ENCODE assay signal across 7 cellular contexts in the genomic region with DNA sequence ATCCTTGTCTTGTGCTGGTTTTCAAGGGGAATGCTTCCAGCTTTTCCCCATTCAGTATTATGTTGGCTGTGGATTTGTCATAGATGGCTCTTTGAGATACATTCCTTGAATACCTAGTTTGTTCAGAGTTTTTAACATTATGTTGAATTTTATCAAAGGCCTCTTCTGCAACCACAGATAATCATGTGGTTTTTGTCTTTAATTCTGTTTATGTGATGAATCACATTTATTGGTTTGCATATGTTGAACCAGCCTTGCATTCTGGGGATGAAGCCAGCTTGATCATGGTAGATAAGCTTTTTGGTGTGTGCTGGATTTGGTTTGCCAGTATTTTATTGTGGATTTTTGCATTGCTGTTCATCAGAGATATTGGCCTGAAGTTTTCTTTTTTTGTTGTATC. TPM values are rescaled to one million over a fixed set of nuclear protein-coding genes. Genes with fewer than 3 reads are reported as not detected.
A peak's percentile ranks its signal among the peaks of the same experiment; 100 is the strongest.
DNase-seq lines count a peak whose midpoint lies in the region; ATAC-seq and TF ChIP-seq lines count a peak whose summit lies in the region.
"Not testable (repeated sequence)": the region's sequence is repeated elsewhere in the genome, so short reads cannot be mapped to it uniquely, and the experiment has no call there.

No MANE protein-coding gene starts in this region.

- DNase-seq in AG10803 (ENCODE audit: low read depth) (peak; percentile 75), GM04504 (ENCODE audit: low read depth) (peak; percentile 48), IMR-90 (peak; percentile 63), OCI-M1 (lab: John Stamatoyannopoulos, UW) (peak; percentile 37), amniotic epithelial cell (ENCODE audit: low read depth) (peak; percentile 37), brain microvascular endothelial cell (peak; percentile 31), fibroblast of villous mesenchyme (ENCODE audit: low read depth) (peak; percentile 59)

- H3K23ac ChIP-seq in IMR-90 (ENCODE audit: low read depth, low read length) = not testable (repeated sequence)

- not testable (repeated sequence) for H3K4me3 ChIP-seq in AG10803 (ENCODE audit: low read length); IMR-90 (ENCODE audit: insufficient read depth, low read depth, low read length); brain microvascular endothelial cell (ENCODE audit: low read depth, low read length); fibroblast of villous mesenchyme (ENCODE audit: low read depth, low read length)

- H3K4me2 ChIP-seq in IMR-90 (ENCODE audit: low read depth, low read length) = not testable (repeated sequence)

- intact Hi-C loops in IMR-90 (cut with micrococcal nuclease) = not testable (repeated sequence)

- not testable (repeated sequence) for BruUV-seq in IMR-90 (replicated peaks; lab: Mats Ljungman, UMichigan)

- H2BK5ac ChIP-seq in IMR-90 (ENCODE audit: low read depth, low read length, poor library complexity, severe bottlenecking) = not testable (repeated sequence)

- H3K4ac ChIP-seq in IMR-90 (ENCODE audit: low read depth, low read length) = not testable (repeated sequence)

- not testable (repeated sequence) for TF ChIP-seq RAD21 in IMR-90 (IDR thresholded peaks at IDR 0.05; ENCODE audit: low read length)

- not testable (repeated sequence) for H3K36me3 ChIP-seq in IMR-90 (ENCODE audit: control insufficient read depth, insufficient read depth, low read length); brain microvascular endothelial cell (replicated peaks)

- not testable (repeated sequence) for H4K5ac ChIP-seq in IMR-90 (ENCODE audit: low read depth, low read length)

- H3K79me1 ChIP-seq in IMR-90 (ENCODE audit: low read depth in 1 of 2, low read length in 2 of 2) = peaks cover 7 to 27% of the 10 kb centered on the region in 2 experiments; a peak in 3 of 4 replicates

- POLR2A ChIA-PET in IMR-90 (lab: Charles Lee; ENCODE audit: unreplicated experiment) = not testable (repeated sequence)

- H4K91ac ChIP-seq in IMR-90 (ENCODE audit: insufficient read depth, low read depth, low read length) = not testable (repeated sequence)

- H3K14ac ChIP-seq in IMR-90 (replicated peaks; ENCODE audit: low read depth, low read length) = not testable (repeated sequence)

- H2AK5ac ChIP-seq in IMR-90 (ENCODE audit: low read depth, low read length) = not testable (repeated sequence)

- not testable (repeated sequence) for H4K20me1 ChIP-seq in IMR-90 (ENCODE audit: insufficient read depth, low read length)

- H2AK9ac ChIP-seq in IMR-90 (replicated peaks; ENCODE audit: low read depth, low read length, poor library complexity) = not testable (repeated sequence)

- not testable (repeated sequence) for H3K18ac ChIP-seq in IMR-90 (ENCODE audit: low read depth, low read length)

- not testable (repeated sequence) for H2BK120ac ChIP-seq in IMR-90 (ENCODE audit: low read depth, low read length)

- not testable (repeated sequence) for ATAC-seq in IMR-90 (ENCODE audit: low read depth)

- not testable (repeated sequence) for H3K27ac ChIP-seq in IMR-90 (ENCODE audit: insufficient read depth, low read length); brain microvascular endothelial cell

- H3K27me3 ChIP-seq in IMR-90 (ENCODE audit: control insufficient read depth, insufficient read depth, low read length); brain microvascular endothelial cell (replicated peaks): not testable (repeated sequence)

- not testable (repeated sequence) for H3K9me3 ChIP-seq in IMR-90 (ENCODE audit: control insufficient read depth, insufficient read depth, low read length)

- not testable (repeated sequence) for H3K9me1 ChIP-seq in IMR-90 (ENCODE audit: insufficient read depth, low read length)

- dilution Hi-C loops in IMR-90 (cut with HindIII; ENCODE audit: low sequenced_read_pairs, unreplicated experiment) = not testable (repeated sequence)

- not testable (repeated sequence) for H3K9ac ChIP-seq in IMR-90 (ENCODE audit: low read depth, low read length)

- not testable (repeated sequence) for H4K8ac ChIP-seq in IMR-90 (ENCODE audit: low read depth in 2 of 2, low read length in 2 of 2)

- not testable (repeated sequence) for TF ChIP-seq CTCF in AG10803 (conservative IDR thresholded peaks at IDR 0.05; ENCODE audit: low read length); IMR-90 (conservative IDR thresholded peaks at IDR 0.05; ENCODE audit: low read depth, low read length); brain microvascular endothelial cell (IDR thresholded peaks at IDR 0.05; ENCODE audit: low read depth, low read length, missing control alignments); fibroblast of villous mesenchyme (IDR thresholded peaks at IDR 0.05; ENCODE audit: insufficient read depth, low read depth, low read length)

- not testable (repeated sequence) for H2AFZ ChIP-seq in IMR-90 (replicated peaks; ENCODE audit: low read length, poor library complexity)

- CTCF ChIA-PET in IMR-90 (lab: Yijun Ruan, JAX) = not testable (repeated sequence)

- in situ Hi-C loops in IMR-90 (cut with MboI; ENCODE audit: low sequenced_read_pairs); brain microvascular endothelial cell (cut with HindIII; ENCODE audit: low pct_ligation_motif_present, low sequenced_read_pairs): not testable (repeated sequence)

- H3K4me1 ChIP-seq in IMR-90 (ENCODE audit: control insufficient read depth, insufficient read depth, low read length) = peaks cover 15% of the 10 kb centered on the region

- H2BK20ac ChIP-seq in IMR-90 (ENCODE audit: low read depth, low read length) = not testable (repeated sequence)

- not testable (repeated sequence) for H2BK15ac ChIP-seq in IMR-90 (ENCODE audit: low read depth, low read length)

- not testable (repeated sequence) for H3K56ac ChIP-seq in IMR-90 (ENCODE audit: extremely low read depth, insufficient read depth, low read length)

- not testable (repeated sequence) for TF ChIP-seq POLR2A in IMR-90 (IDR thresholded peaks at IDR 0.05; ENCODE audit: low read depth, low read length)

RNA-seq across cellular contexts. Expression of a gene that starts 38.3 kb away (rescaled TPM):
- 1.4 and 4.4 TPM in 2 replicates for total RNA-seq in IMR-90 (2012; rRNA removed)
- 0.99 and 2.0 TPM in 2 replicates for polyA plus RNA-seq in IMR-90 (2012; rRNA removed)
- polyA plus RNA-seq in IMR-90 (2012; cell fraction: cytosol; rRNA removed) = 0.14 and 0.45 TPM in 2 replicates
- 0.04 and 1.5 TPM in 2 replicates for polyA plus RNA-seq in IMR-90 (2012; cell fraction: nucleus; rRNA removed; ENCODE audit: low replicate concordance)
- 10.3 and 16.4 TPM in 2 replicates for total RNA-seq in fibroblast of villous mesenchyme
